1 cellular context compared by ENCODE assay signal in the genomic region with DNA sequence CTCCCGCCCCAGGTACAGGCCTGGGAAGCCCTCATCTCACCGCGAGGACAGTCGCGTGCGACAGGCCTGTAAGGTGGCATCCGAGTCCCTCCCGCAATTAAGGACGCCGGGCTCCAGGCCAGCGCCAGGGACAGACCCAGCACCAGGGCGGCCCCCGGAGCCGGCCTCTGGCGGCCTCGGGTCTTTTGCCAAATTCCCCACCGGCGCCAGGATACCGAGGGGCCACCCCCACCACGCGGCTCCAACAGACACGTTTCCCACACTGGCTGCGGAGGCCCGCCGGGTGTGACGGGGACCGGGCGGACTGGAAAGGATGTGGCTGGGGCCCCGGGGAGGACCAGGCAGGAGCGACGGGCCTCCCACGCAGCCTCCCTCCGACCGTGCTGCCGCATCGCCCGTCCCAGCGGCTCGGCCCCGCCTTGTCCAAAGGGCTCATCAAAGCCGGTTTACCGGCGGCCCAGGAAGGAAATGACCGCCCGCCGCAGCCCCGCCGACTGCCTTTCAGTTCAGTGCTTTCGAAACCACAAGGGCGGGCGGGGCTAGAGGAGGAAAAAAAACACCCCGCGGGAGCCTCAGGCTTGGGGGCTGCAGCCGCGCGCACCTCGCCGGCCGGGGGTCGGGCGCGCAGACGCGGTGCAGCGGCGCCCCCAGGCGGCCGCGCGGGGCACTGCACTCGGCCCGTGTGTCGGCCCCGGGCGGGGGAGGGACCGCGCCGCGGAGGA.
TF ChIP-seq lines count a peak whose summit lies in the region.

No MANE protein-coding gene starts in this region.

TF ChIP-seq in GM12878, 131 proteins besides CTCF, POLR2A, EP300 and RAD21 (continued from another document):
- TF ChIP-seq CEBPB (IDR thresholded peaks at IDR 0.05; ENCODE audit: borderline replicate concordance in 1 of 2, low read depth in 2 of 2, low read length in 2 of 2), result no peak
- peak; percentile 81 for TF ChIP-seq RUNX3 (IDR thresholded peaks at IDR 0.05; ENCODE audit: low read length)
- TF ChIP-seq IKZF1 (conservative IDR thresholded peaks at IDR 0.05), result peak; percentile 98
- TF ChIP-seq IRF4 (IDR thresholded peaks at IDR 0.05; ENCODE audit: low read depth, low read length), result no peak
- TF ChIP-seq, protein P1, sequence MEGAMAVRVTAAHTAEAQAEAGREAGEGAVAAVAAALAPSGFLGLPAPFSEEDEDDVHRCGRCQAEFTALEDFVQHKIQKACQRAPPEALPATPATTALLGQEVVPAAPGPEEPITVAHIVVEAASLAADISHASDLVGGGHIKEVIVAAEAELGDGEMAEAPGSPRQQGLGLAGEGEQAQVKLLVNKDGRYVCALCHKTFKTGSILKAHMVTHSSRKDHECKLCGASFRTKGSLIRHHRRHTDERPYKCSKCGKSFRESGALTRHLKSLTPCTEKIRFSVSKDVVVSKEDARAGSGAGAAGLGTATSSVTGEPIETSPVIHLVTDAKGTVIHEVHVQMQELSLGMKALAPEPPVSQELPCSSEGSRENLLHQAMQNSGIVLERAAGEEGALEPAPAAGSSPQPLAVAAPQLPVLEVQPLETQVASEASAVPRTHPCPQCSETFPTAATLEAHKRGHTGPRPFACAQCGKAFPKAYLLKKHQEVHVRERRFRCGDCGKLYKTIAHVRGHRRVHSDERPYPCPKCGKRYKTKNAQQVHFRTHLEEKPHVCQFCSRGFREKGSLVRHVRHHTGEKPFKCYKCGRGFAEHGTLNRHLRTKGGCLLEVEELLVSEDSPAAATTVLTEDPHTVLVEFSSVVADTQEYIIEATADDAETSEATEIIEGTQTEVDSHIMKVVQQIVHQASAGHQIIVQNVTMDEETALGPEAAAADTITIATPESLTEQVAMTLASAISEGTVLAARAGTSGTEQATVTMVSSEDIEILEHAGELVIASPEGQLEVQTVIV (IDR thresholded peaks at IDR 0.05; ENCODE audit: borderline replicate concordance, partially characterized antibody), result peak; percentile 33
- TF ChIP-seq, protein P2, sequence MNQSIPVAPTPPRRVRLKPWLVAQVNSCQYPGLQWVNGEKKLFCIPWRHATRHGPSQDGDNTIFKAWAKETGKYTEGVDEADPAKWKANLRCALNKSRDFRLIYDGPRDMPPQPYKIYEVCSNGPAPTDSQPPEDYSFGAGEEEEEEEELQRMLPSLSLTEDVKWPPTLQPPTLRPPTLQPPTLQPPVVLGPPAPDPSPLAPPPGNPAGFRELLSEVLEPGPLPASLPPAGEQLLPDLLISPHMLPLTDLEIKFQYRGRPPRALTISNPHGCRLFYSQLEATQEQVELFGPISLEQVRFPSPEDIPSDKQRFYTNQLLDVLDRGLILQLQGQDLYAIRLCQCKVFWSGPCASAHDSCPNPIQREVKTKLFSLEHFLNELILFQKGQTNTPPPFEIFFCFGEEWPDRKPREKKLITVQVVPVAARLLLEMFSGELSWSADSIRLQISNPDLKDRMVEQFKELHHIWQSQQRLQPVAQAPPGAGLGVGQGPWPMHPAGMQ (IDR thresholded peaks at IDR 0.05; ENCODE audit: borderline replicate concordance), result no peak
- TF ChIP-seq ESRRA (IDR thresholded peaks at IDR 0.05; ENCODE audit: low read length), result no peak
- TF ChIP-seq, protein P3, sequence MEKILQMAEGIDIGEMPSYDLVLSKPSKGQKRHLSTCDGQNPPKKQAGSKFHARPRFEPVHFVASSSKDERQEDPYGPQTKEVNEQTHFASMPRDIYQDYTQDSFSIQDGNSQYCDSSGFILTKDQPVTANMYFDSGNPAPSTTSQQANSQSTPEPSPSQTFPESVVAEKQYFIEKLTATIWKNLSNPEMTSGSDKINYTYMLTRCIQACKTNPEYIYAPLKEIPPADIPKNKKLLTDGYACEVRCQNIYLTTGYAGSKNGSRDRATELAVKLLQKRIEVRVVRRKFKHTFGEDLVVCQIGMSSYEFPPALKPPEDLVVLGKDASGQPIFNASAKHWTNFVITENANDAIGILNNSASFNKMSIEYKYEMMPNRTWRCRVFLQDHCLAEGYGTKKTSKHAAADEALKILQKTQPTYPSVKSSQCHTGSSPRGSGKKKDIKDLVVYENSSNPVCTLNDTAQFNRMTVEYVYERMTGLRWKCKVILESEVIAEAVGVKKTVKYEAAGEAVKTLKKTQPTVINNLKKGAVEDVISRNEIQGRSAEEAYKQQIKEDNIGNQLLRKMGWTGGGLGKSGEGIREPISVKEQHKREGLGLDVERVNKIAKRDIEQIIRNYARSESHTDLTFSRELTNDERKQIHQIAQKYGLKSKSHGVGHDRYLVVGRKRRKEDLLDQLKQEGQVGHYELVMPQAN (conservative IDR thresholded peaks at IDR 0.05), result no peak; the same call in 1 of the 2 replicates
- TF ChIP-seq ZNF24 (IDR thresholded peaks at IDR 0.05), result no peak; the same call in 1 of the 2 replicates
- TF ChIP-seq ZZZ3 (IDR thresholded peaks at IDR 0.05; ENCODE audit: control insufficient read depth, insufficient read length, low read depth), result no peak
- peak; percentile 47; the same call in 1 of the 2 replicates for TF ChIP-seq ZBED1 (IDR thresholded peaks at IDR 0.05; ENCODE audit: borderline replicate concordance)
- no peak for TF ChIP-seq RBBP5 (conservative IDR thresholded peaks at IDR 0.05)
- TF ChIP-seq NFXL1 (IDR thresholded peaks at IDR 0.05; ENCODE audit: borderline replicate concordance), result no peak
- TF ChIP-seq EZH2 (IDR thresholded peaks at IDR 0.05; ENCODE audit: borderline replicate concordance, control insufficient read depth, low read depth, low read length), result no peak
- TF ChIP-seq MEF2B (IDR thresholded peaks at IDR 0.05; ENCODE audit: partially characterized antibody, poor library complexity, severe bottlenecking), result peak; percentile 83
- no peak for TF ChIP-seq CBX3 (IDR thresholded peaks at IDR 0.05; ENCODE audit: borderline replicate concordance, low read depth)
- TF ChIP-seq STAT3 (IDR thresholded peaks at IDR 0.05; ENCODE audit: low read depth, low read length), result no peak
- peak; percentile 34 for TF ChIP-seq SMC3 (IDR thresholded peaks at IDR 0.05; ENCODE audit: borderline replicate concordance, low read length)
- no peak for TF ChIP-seq FOXK2 (IDR thresholded peaks at IDR 0.05)
- peak; percentile 20 for TF ChIP-seq RELA (IDR thresholded peaks at IDR 0.05; ENCODE audit: borderline replicate concordance, partially characterized antibody)
- TF ChIP-seq CREB1 (IDR thresholded peaks at IDR 0.05; ENCODE audit: low read depth), result peak; percentile 14; the same call in 1 of the 2 replicates
- TF ChIP-seq, protein P4, sequence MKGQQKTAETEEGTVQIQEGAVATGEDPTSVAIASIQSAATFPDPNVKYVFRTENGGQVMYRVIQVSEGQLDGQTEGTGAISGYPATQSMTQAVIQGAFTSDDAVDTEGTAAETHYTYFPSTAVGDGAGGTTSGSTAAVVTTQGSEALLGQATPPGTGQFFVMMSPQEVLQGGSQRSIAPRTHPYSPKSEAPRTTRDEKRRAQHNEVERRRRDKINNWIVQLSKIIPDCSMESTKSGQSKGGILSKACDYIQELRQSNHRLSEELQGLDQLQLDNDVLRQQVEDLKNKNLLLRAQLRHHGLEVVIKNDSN (IDR thresholded peaks at IDR 0.05; ENCODE audit: borderline replicate concordance, extremely low read length, insufficient read depth, low read depth, low read length), result no peak
- no peak for TF ChIP-seq MXI1 (IDR thresholded peaks at IDR 0.05; ENCODE audit: low read depth, low read length)
- TF ChIP-seq, protein P5, sequence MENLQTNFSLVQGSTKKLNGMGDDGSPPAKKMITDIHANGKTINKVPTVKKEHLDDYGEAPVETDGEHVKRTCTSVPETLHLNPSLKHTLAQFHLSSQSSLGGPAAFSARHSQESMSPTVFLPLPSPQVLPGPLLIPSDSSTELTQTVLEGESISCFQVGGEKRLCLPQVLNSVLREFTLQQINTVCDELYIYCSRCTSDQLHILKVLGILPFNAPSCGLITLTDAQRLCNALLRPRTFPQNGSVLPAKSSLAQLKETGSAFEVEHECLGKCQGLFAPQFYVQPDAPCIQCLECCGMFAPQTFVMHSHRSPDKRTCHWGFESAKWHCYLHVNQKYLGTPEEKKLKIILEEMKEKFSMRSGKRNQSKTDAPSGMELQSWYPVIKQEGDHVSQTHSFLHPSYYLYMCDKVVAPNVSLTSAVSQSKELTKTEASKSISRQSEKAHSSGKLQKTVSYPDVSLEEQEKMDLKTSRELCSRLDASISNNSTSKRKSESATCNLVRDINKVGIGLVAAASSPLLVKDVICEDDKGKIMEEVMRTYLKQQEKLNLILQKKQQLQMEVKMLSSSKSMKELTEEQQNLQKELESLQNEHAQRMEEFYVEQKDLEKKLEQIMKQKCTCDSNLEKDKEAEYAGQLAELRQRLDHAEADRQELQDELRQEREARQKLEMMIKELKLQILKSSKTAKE (IDR thresholded peaks at IDR 0.05; ENCODE audit: low read depth, poor library complexity, severe bottlenecking), result peak; percentile 69
- no peak for TF ChIP-seq RAD51 (IDR thresholded peaks at IDR 0.05)
- TF ChIP-seq POLR2AphosphoS2 (IDR thresholded peaks at IDR 0.05; ENCODE audit: low read depth, low read length), result no peak
- TF ChIP-seq SP1 (IDR thresholded peaks at IDR 0.05; ENCODE audit: low read depth, low read length), result peak; percentile 51
- TF ChIP-seq, protein P6, sequence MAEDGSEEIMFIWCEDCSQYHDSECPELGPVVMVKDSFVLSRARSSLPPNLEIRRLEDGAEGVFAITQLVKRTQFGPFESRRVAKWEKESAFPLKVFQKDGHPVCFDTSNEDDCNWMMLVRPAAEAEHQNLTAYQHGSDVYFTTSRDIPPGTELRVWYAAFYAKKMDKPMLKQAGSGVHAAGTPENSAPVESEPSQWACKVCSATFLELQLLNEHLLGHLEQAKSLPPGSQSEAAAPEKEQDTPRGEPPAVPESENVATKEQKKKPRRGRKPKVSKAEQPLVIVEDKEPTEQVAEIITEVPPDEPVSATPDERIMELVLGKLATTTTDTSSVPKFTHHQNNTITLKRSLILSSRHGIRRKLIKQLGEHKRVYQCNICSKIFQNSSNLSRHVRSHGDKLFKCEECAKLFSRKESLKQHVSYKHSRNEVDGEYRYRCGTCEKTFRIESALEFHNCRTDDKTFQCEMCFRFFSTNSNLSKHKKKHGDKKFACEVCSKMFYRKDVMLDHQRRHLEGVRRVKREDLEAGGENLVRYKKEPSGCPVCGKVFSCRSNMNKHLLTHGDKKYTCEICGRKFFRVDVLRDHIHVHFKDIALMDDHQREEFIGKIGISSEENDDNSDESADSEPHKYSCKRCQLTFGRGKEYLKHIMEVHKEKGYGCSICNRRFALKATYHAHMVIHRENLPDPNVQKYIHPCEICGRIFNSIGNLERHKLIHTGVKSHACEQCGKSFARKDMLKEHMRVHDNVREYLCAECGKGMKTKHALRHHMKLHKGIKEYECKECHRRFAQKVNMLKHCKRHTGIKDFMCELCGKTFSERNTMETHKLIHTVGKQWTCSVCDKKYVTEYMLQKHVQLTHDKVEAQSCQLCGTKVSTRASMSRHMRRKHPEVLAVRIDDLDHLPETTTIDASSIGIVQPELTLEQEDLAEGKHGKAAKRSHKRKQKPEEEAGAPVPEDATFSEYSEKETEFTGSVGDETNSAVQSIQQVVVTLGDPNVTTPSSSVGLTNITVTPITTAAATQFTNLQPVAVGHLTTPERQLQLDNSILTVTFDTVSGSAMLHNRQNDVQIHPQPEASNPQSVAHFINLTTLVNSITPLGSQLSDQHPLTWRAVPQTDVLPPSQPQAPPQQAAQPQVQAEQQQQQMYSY (CRISPR knock-in tag; IDR thresholded peaks at IDR 0.05), result peak; percentile 71; the same call in 1 of the 2 replicates
- peak; percentile 37 for TF ChIP-seq MYC (IDR thresholded peaks at IDR 0.05; ENCODE audit: insufficient read depth, insufficient read length, insufficient replicate concordance, low read length, severe bottlenecking)
- 0 out of 2 replicates have a peak, but pooled peaks have one; percentile 43 for TF ChIP-seq ATF2 (IDR thresholded peaks at IDR 0.05; ENCODE audit: low read length)
- TF ChIP-seq BRCA1 (IDR thresholded peaks at IDR 0.05; ENCODE audit: low read depth, low read length), result no peak
